Comparison of ENCODE assay signal across 9 cellular contexts in the genomic region with DNA sequence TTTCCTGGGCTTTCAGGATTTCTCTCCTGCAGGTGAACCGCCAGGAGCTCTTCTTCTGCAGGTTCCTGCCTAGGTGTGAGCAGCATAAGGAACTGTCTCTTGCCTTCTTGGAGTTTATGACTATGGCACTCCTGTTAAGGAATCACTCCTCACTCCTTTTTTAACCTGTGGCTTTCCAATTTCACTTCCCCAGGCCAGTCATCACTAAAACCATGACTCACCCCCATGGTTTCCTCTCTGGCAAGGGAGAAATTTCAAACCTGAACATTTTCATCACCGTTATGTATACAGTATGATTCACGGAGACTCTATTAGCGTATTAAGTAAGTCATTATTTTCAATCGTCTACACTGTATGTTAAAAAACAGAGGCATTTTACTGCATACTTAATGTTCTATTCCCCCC.
DNase-seq lines count a peak whose midpoint lies in the region; ATAC-seq and TF ChIP-seq lines count a peak whose summit lies in the region.
"Had no signal": no experiment of that assay in that cellular context is flagged by ENCODE, and none has a peak within 500 bp of the region (broad histone marks: within the 10 kb centered on the region; RNA-seq: fewer than 3 reads in every experiment).

No MANE protein-coding gene starts in this region.

- no peaks in the 10 kb centered on the region for H3K36me3 Mint-ChIP-seq in mesothelial cell of epicardium

- no peaks in the 10 kb centered on the region for H3K9me3 Mint-ChIP-seq in mesothelial cell of epicardium

- TF ChIP-seq CTCF in choroid plexus epithelial cell (conservative IDR thresholded peaks at IDR 0.05; ENCODE audit: low read depth, low read length): no peak
- TF ChIP-seq CTCF in mesothelial cell of epicardium (IDR thresholded peaks at IDR 0.05; ENCODE audit: unreplicated experiment): no peak

- H3K27me3 Mint-ChIP-seq in mesothelial cell of epicardium (ENCODE audit: low read depth): no peaks in the 10 kb centered on the region

- H3K4me3 ChIP-seq in BLaER1 treated with 17β-estradiol and CSF1 and Interleukin-3, amounts not matched to agents 10 nM and 100 nM: no peak overlapping the region
- no peak overlapping the region for H3K4me3 ChIP-seq in choroid plexus epithelial cell (ENCODE audit: low read depth, low read length)

- H3K4me3 Mint-ChIP-seq in mesothelial cell of epicardium: no peak overlapping the region

- no peaks in the 10 kb centered on the region for H3K9me3 ChIP-seq in BLaER1 treated with 17β-estradiol and CSF1 and Interleukin-3, amounts not matched to agents 10 nM and 100 nM (replicated peaks in 1 of 11)

- H3K4me1 ChIP-seq in BLaER1 treated with 17β-estradiol and CSF1 and Interleukin-3, amounts not matched to agents 10 nM and 100 nM: peaks cover 28 to 38% (median 35%) of the 10 kb centered on the region in 10 experiments

- ATAC-seq in GM21576 (IDR thresholded peaks at IDR 0.05; ENCODE audit: unreplicated experiment): peak; percentile 44
- ATAC-seq in HG03575 (IDR thresholded peaks at IDR 0.05; ENCODE audit: extremely low read depth, insufficient number of reproducible peaks, low FRiP score, unreplicated experiment): peak; percentile 25

- H4K20me1 ChIP-seq in BLaER1 treated with 17β-estradiol and CSF1 and Interleukin-3, amounts not matched to agents 10 nM and 100 nM: no peaks in the 10 kb centered on the region

- H3K27ac Mint-ChIP-seq in mesothelial cell of epicardium: no peak overlapping the region

- no peak overlapping the region for H3K9ac ChIP-seq in BLaER1 treated with 17β-estradiol and CSF1 and Interleukin-3, amounts not matched to agents 10 nM and 100 nM

- H3K4me2 ChIP-seq in BLaER1 treated with 17β-estradiol and CSF1 and Interleukin-3, amounts not matched to agents 10 nM and 100 nM: peak overlapping the region; percentile 51 to 84 (median 73)

- peaks cover 9% of the 10 kb centered on the region for H3K4me1 Mint-ChIP-seq in mesothelial cell of epicardium

- peak; percentile 81 for DNase-seq in choroid plexus epithelial cell (ENCODE audit: low read depth)
- DNase-seq in DMS53 treated with DMSO at 0.1 percent for 48 hours (lab: John Stamatoyannopoulos, UW; ENCODE audit: unreplicated experiment): no peak
- no peak for DNase-seq in mesothelial cell of epicardium (ENCODE audit: low spot score in 2 of 2, unreplicated experiment in 2 of 2)
- DNase-seq in AG08395 (ENCODE audit: low spot score): no peak
- DNase-seq in DMS153 treated with DMSO at 0.1 percent for 48 hours (lab: John Stamatoyannopoulos, UW; ENCODE audit: unreplicated experiment): no peak
- DNase-seq: T-helper 9 cell had no signal

- H3K27me3 ChIP-seq in BLaER1 treated with 17β-estradiol and CSF1 and Interleukin-3, amounts not matched to agents 10 nM and 100 nM: no peaks in the 10 kb centered on the region

- no peaks in the 10 kb centered on the region for H3K36me3 ChIP-seq in BLaER1 treated with 17β-estradiol and CSF1 and Interleukin-3, amounts not matched to agents 10 nM and 100 nM

- peak overlapping the region in 6 of 11 experiments; percentile 8 to 39 (median 22); a peak in 6 of 22 replicates for H3K27ac ChIP-seq in BLaER1 treated with 17β-estradiol and CSF1 and Interleukin-3, amounts not matched to agents 10 nM and 100 nM
